Comparison of ENCODE assay signal across 15 cellular contexts in the genomic region with DNA sequence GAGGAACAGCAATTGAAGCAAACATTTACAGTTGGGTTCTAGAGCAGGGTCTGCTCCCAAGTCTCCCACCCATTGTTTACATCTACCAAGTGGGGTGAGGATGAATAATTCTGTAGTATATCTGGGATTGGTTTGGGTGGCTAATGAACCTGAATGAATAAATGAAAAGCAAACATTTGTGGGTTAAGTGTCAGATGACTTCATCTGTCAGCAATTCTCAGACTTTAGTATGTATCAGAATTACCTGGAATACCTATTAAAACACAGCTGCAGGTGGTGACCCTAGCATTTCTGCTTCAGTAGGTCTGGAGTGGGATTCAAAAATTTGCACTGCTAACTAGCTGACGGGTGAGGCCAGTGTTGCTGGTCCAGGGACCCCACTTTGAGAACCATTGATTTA.
A peak's percentile ranks its signal among the peaks of the same experiment; 100 is the strongest.
DNase-seq lines count a peak whose midpoint lies in the region; FAIRE-seq and TF ChIP-seq lines count a peak whose summit lies in the region.
"Had no signal": no experiment of that assay in that cellular context is flagged by ENCODE, and none has a peak within 500 bp of the region (broad histone marks: within the 10 kb centered on the region; RNA-seq: fewer than 3 reads in every experiment).

No MANE protein-coding gene starts in this region.

- H3K4me3 ChIP-seq in epithelial cell of esophagus (ENCODE audit: low read length), result no peak overlapping the region
- H3K4me3 ChIP-seq: BLaER1 treated with 17β-estradiol and CSF1 and Interleukin-3, amounts not matched to agents 10 nM and 100 nM; GM12878; GM23338 had no signal

- peak; percentile 17 for FAIRE-seq in urothelium cell line (lab: Jason Lieb, UNC)
- FAIRE-seq: GM12878, GM18507 had no signal

- TF ChIP-seq CTCF in epithelial cell of esophagus (IDR thresholded peaks at IDR 0.05; ENCODE audit: insufficient read depth, low read depth, low read length, missing control alignments), result no peak

- DNase-seq in NCI-H2171 treated with DMSO at 0.1 percent for 48 hours (lab: John Stamatoyannopoulos, UW), result peak; percentile 75
- peak; percentile 19 for DNase-seq in epithelial cell of esophagus (ENCODE audit: low read depth)
- DNase-seq in kidney tubule cell (ENCODE audit: low spot score), result peak; percentile 50
- no peak for DNase-seq in urothelium cell line (ENCODE audit: low spot score)
- DNase-seq in T-helper 1 cell, result no peak
- DNase-seq in COLO829 (ENCODE audit: low spot score), result no peak
- DNase-seq in activated CD8-positive, alpha-beta memory T cell treated with anti-CD3 and anti-CD28 coated beads, Interleukin-2, amount 50 U/mL, for 48 hours, result no peak
- DNase-seq: ACHN; CD4-positive, alpha-beta T cell; DMS79; H7 had no signal

Comparison
In these comparisons a context has a peak if more than half of its experiments do, and no peak if none do; other contexts are left out.
1. DNase-seq: peak in NCI-H2171 treated with DMSO at 0.1 percent for 48 hours (single experiment), epithelial cell of esophagus (single experiment) and kidney tubule cell (single experiment); none in urothelium cell line (single experiment), T-helper 1 cell (0 of 5), COLO829 (single experiment) and activated CD8-positive, alpha-beta memory T cell treated with anti-CD3 and anti-CD28 coated beads, Interleukin-2, amount 50 U/mL, for 48 hours (single experiment).